In the genomic region with DNA sequence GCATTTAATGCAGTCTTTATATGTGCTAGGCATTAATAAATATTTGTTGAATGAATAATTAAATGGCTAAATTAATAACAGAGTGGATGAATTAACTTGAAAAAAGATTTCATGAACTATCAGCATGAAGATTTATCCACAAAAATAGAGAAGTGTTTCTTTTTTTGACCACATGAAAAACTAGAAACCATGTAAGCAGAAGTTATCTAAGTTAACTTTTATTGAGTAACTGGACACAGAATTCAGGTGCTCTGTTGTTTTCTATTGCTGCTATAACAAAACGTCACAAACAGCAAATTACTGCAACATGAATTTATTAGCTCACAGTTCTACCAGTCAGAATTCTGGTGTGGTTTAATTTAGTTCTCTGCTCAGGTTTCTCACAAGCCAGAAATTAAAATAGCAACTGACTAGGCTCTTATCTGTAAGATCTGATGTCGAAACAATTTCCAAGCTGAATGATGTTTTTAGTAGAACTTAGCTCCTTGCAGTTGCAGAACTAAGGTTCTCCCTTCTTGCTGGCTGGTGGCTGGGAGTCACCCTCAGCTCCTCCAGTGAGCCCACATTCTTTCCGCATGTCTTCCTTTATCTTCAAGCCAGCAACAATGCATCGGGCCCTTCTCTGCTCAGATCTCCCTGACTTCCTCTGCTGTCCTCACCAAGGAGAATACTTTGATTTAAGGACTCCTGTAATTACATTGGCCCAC, we compare ENCODE assay signal across 17 cellular contexts.
DNase-seq lines count a peak whose midpoint lies in the region; ATAC-seq, FAIRE-seq and TF ChIP-seq lines count a peak whose summit lies in the region.
"Had no signal": no experiment of that assay in that cellular context is flagged by ENCODE, and none has a peak within 500 bp of the region (broad histone marks: within the 10 kb centered on the region; RNA-seq: fewer than 3 reads in every experiment).

No MANE protein-coding gene starts in this region.

- no peak overlapping the region for H3K27ac ChIP-seq in esophagus squamous epithelium
- H3K27ac ChIP-seq: heart right ventricle, left ventricle myocardium inferior, neutrophil had no signal

- H3K4me3 ChIP-seq in esophagus squamous epithelium, result no peak overlapping the region
- H3K4me3 ChIP-seq: BLaER1 treated with 17β-estradiol and CSF1 and Interleukin-3, amounts not matched to agents 10 nM and 100 nM; heart right ventricle; left ventricle myocardium inferior had no signal

- TF ChIP-seq CTCF in esophagus squamous epithelium (IDR thresholded peaks at IDR 0.05), result no peak

- no peak for FAIRE-seq in GM12891 (lab: Jason Lieb, UNC)
- FAIRE-seq: bronchial epithelial cell, endometrium had no signal

- DNase-seq in GM12891 (ENCODE audit: insufficient read length, low spot score) (no peak), MV-4-11 (lab: John Stamatoyannopoulos, UW) (peak; percentile 81), amniotic epithelial cell (ENCODE audit: low read depth) (peak; percentile 80), myocyte (ENCODE audit: low read depth) (peak; percentile 22), esophagus squamous epithelium (lab: John Stamatoyannopoulos, UW) (no peak), NCI-H446 treated with DMSO at 0.1 percent for 48 hours (lab: John Stamatoyannopoulos, UW) (no peak)
- DNase-seq: activated CD8-positive, alpha-beta T cell treated with anti-CD3 and anti-CD28 coated beads for 36 hours; activated gamma-delta T cell; heart right ventricle; left ventricle myocardium inferior; T-helper 9 cell had no signal

- H3K4me1 ChIP-seq in esophagus squamous epithelium, result no peaks in the 10 kb centered on the region
- H3K4me1 ChIP-seq: heart right ventricle, left ventricle myocardium inferior had no signal

- no peaks in the 10 kb centered on the region for H3K27me3 ChIP-seq in esophagus squamous epithelium
- H3K27me3 ChIP-seq: BLaER1 treated with 17β-estradiol and CSF1 and Interleukin-3, amounts not matched to agents 10 nM and 100 nM; heart right ventricle; neutrophil had no signal

- intact Hi-C loops in esophagus squamous epithelium (cut with DNase I), result no loop called here

- H3K9me3 ChIP-seq in esophagus squamous epithelium, result no peaks in the 10 kb centered on the region
- H3K9me3 ChIP-seq: BLaER1 treated with 17β-estradiol and CSF1 and Interleukin-3, amounts not matched to agents 10 nM and 100 nM; heart right ventricle; left ventricle myocardium inferior; neutrophil had no signal

- TF ChIP-seq POLR2A in GM12891 (IDR thresholded peaks at IDR 0.05; ENCODE audit: low read depth, low read length) (no peak), esophagus squamous epithelium (IDR thresholded peaks at IDR 0.05) (no peak)

- WGBS in esophagus squamous epithelium, 2 donors, result 55 to 66% methylated on average over 4 of the region's 4 CpGs

- ATAC-seq in GM18498 (IDR thresholded peaks at IDR 0.05; ENCODE audit: unreplicated experiment) (no peak), HG03280 (IDR thresholded peaks at IDR 0.05; ENCODE audit: unreplicated experiment) (no peak)
- ATAC-seq: activated CD8-positive, alpha-beta T cell treated with anti-CD3 and anti-CD28 coated beads for 36 hours; heart right ventricle had no signal

- H3K36me3 ChIP-seq in esophagus squamous epithelium, result no peaks in the 10 kb centered on the region
- H3K36me3 ChIP-seq: BLaER1 treated with 17β-estradiol and CSF1 and Interleukin-3, amounts not matched to agents 10 nM and 100 nM; heart right ventricle; left ventricle myocardium inferior; neutrophil had no signal

TF ChIP-seq in GM12891, 5 proteins besides CTCF, POLR2A, EP300 and RAD21:
- TF ChIP-seq SPI1 (IDR thresholded peaks at IDR 0.05; ENCODE audit: low read depth, low read length) (0 out of 2 replicates have a peak, but pooled peaks have one; percentile 2), POLR2AphosphoS5 (IDR thresholded peaks at IDR 0.05; ENCODE audit: low read depth, low read length) (no peak)

Comparison
In these comparisons a context has a peak if more than half of its experiments do, and no peak if none do; other contexts are left out.
1. DNase-seq: peak in MV-4-11 (single experiment), amniotic epithelial cell (single experiment) and myocyte (single experiment); none in GM12891 (single experiment), esophagus squamous epithelium (single experiment) and NCI-H446 treated with DMSO at 0.1 percent for 48 hours (single experiment).